1 cellular context compared by ENCODE assay signal in the genomic region with DNA sequence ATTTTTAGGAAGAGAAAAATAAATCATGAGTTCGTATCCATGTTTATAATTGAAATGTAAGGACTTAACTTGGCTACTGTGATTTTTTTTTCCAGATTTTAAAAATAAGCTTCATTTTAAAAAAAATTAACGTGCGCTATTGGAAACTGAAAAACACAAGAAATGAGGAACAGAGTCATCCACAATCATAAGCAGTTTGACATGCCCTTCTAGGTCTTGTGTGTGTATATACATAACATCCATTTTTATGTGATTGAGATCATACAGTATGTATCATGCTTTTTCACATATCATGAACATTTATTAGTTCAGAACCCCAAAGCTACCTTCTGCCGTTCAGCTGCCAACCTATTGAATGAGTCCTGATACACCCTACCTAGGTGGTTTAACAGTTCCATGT.
TF ChIP-seq lines count a peak whose summit lies in the region.

No MANE protein-coding gene starts in this region.

TF ChIP-seq in GM23338, 12 proteins besides CTCF, POLR2A, EP300 and RAD21:
- TF ChIP-seq, protein P1, sequence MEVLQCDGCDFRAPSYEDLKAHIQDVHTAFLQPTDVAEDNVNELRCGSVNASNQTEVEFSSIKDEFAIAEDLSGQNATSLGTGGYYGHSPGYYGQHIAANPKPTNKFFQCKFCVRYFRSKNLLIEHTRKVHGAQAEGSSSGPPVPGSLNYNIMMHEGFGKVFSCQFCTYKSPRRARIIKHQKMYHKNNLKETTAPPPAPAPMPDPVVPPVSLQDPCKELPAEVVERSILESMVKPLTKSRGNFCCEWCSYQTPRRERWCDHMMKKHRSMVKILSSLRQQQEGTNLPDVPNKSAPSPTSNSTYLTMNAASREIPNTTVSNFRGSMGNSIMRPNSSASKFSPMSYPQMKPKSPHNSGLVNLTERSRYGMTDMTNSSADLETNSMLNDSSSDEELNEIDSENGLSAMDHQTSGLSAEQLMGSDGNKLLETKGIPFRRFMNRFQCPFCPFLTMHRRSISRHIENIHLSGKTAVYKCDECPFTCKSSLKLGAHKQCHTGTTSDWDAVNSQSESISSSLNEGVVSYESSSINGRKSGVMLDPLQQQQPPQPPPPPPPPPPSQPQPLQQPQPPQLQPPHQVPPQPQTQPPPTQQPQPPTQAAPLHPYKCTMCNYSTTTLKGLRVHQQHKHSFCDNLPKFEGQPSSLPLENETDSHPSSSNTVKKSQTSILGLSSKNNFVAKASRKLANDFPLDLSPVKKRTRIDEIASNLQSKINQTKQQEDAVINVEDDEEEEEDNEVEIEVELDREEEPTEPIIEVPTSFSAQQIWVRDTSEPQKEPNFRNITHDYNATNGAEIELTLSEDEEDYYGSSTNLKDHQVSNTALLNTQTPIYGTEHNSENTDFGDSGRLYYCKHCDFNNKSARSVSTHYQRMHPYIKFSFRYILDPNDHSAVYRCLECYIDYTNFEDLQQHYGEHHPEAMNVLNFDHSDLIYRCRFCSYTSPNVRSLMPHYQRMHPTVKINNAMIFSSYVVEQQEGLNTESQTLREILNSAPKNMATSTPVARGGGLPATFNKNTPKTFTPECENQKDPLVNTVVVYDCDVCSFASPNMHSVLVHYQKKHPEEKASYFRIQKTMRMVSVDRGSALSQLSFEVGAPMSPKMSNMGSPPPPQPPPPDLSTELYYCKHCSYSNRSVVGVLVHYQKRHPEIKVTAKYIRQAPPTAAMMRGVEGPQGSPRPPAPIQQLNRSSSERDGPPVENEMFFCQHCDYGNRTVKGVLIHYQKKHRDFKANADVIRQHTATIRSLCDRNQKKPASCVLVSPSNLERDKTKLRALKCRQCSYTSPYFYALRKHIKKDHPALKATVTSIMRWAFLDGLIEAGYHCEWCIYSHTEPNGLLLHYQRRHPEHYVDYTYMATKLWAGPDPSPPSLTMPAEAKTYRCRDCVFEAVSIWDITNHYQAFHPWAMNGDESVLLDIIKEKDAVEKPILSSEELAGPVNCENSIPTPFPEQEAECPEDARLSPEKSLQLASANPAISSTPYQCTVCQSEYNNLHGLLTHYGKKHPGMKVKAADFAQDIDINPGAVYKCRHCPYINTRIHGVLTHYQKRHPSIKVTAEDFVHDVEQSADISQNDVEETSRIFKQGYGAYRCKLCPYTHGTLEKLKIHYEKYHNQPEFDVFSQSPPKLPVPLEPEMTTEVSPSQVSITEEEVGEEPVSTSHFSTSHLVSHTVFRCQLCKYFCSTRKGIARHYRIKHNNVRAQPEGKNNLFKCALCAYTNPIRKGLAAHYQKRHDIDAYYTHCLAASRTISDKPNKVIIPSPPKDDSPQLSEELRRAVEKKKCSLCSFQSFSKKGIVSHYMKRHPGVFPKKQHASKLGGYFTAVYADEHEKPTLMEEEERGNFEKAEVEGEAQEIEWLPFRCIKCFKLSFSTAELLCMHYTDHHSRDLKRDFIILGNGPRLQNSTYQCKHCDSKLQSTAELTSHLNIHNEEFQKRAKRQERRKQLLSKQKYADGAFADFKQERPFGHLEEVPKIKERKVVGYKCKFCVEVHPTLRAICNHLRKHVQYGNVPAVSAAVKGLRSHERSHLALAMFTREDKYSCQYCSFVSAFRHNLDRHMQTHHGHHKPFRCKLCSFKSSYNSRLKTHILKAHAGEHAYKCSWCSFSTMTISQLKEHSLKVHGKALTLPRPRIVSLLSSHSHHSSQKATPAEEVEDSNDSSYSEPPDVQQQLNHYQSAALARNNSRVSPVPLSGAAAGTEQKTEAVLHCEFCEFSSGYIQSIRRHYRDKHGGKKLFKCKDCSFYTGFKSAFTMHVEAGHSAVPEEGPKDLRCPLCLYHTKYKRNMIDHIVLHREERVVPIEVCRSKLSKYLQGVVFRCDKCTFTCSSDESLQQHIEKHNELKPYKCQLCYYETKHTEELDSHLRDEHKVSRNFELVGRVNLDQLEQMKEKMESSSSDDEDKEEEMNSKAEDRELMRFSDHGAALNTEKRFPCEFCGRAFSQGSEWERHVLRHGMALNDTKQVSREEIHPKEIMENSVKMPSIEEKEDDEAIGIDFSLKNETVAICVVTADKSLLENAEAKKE (CRISPR knock-in tag; IDR thresholded peaks at IDR 0.05) = no peak
- TF ChIP-seq EZH2phosphoT487 (IDR thresholded peaks at IDR 0.05; ENCODE audit: unreplicated experiment) (no peak), ZNF331 (CRISPR knock-in tag; IDR thresholded peaks at IDR 0.05; ENCODE audit: low read depth) (no peak), CREB1 (CRISPR knock-in tag; IDR thresholded peaks at IDR 0.05; ENCODE audit: low read depth) (no peak), NANOG (IDR thresholded peaks at IDR 0.05; ENCODE audit: borderline replicate concordance) (no peak), STAT1 (IDR thresholded peaks at IDR 0.05; ENCODE audit: unreplicated experiment) (no peak), ZNF114 (CRISPR knock-in tag; IDR thresholded peaks at IDR 0.05) (no peak), POLR2AphosphoS5 (IDR thresholded peaks at IDR 0.05; ENCODE audit: low read depth) (no peak), JUNB (IDR thresholded peaks at IDR 0.05; ENCODE audit: unreplicated experiment) (no peak), EZH2 (IDR thresholded peaks at IDR 0.05; ENCODE audit: low read depth, unreplicated experiment) (no peak)
- TF ChIP-seq, protein P2, sequence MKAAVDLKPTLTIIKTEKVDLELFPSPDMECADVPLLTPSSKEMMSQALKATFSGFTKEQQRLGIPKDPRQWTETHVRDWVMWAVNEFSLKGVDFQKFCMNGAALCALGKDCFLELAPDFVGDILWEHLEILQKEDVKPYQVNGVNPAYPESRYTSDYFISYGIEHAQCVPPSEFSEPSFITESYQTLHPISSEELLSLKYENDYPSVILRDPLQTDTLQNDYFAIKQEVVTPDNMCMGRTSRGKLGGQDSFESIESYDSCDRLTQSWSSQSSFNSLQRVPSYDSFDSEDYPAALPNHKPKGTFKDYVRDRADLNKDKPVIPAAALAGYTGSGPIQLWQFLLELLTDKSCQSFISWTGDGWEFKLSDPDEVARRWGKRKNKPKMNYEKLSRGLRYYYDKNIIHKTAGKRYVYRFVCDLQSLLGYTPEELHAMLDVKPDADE (IDR thresholded peaks at IDR 0.05) = no peak
- TF ChIP-seq, protein P3, sequence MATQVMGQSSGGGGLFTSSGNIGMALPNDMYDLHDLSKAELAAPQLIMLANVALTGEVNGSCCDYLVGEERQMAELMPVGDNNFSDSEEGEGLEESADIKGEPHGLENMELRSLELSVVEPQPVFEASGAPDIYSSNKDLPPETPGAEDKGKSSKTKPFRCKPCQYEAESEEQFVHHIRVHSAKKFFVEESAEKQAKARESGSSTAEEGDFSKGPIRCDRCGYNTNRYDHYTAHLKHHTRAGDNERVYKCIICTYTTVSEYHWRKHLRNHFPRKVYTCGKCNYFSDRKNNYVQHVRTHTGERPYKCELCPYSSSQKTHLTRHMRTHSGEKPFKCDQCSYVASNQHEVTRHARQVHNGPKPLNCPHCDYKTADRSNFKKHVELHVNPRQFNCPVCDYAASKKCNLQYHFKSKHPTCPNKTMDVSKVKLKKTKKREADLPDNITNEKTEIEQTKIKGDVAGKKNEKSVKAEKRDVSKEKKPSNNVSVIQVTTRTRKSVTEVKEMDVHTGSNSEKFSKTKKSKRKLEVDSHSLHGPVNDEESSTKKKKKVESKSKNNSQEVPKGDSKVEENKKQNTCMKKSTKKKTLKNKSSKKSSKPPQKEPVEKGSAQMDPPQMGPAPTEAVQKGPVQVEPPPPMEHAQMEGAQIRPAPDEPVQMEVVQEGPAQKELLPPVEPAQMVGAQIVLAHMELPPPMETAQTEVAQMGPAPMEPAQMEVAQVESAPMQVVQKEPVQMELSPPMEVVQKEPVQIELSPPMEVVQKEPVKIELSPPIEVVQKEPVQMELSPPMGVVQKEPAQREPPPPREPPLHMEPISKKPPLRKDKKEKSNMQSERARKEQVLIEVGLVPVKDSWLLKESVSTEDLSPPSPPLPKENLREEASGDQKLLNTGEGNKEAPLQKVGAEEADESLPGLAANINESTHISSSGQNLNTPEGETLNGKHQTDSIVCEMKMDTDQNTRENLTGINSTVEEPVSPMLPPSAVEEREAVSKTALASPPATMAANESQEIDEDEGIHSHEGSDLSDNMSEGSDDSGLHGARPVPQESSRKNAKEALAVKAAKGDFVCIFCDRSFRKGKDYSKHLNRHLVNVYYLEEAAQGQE (IDR thresholded peaks at IDR 0.05; ENCODE audit: unreplicated experiment) = no peak
